In the genomic region with DNA sequence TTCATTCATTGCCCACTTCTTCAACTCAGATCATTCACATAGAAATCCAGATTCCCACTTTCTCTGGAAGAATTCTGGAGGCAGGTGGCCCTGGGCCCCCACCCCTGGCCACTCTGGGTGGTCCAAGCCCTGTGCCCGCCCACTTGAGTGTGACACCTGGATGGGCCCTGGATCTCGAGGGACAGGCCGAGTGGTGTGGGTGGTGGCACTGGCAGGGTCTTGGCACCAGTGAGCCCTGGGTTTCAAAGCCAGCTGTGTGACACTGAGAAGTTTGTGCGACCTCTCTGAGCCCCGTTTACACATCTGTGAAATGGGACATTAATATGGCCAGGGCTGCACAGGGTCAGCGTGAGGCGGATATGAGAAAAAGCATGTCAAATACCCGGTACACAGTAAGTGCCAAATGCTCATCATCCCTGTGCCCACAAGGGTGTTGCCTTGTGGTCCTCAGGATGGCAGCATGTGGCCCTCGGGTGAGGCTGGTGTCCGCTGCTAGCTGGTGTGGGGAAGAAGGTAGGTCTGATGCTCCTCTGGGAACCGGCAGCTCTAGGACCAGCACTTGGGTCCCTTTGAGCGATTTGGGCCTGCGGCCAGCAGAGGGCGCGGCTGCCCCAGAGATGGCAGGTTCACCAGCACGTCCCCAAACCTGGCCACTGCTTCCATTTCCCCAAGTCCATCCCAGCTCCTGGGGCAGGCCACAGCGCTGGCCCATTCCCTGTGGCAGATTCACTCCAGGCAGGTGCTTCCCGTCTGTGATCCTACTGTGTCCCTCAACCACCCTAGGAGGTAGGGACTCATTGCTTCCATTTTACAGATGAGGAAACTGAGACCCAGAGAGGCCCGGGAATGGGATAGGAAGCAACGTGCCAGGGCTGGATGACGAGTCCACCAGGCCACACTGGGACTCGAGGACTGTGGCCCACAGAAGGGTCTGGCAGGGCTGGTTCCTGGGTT, we compare ENCODE assay signal across 8 cellular contexts. TPM values are rescaled to one million over a fixed set of nuclear protein-coding genes. Genes with fewer than 3 reads are reported as not detected.
A peak's percentile ranks its signal among the peaks of the same experiment; 100 is the strongest.
DNase-seq lines count a peak whose midpoint lies in the region; ATAC-seq and TF ChIP-seq lines count a peak whose summit lies in the region.

No MANE protein-coding gene starts in this region.

- intact Hi-C loops in PC-3 (cut with micrococcal nuclease) = loop anchor here (5.0 kb wide), 2 partner anchors 106 to 221 kb away; no protein-coding TSS in a partner anchor

- CTCF ChIA-PET in PC-3 (lab: Charles Lee) = interaction anchor here (0.5 to 0.6 kb wide), 2 partner anchors 8 to 232 kb away, joined by 3 to 4 read pairs; no protein-coding TSS in a partner anchor

- no peak overlapping the region for H3K4me2 ChIP-seq in PC-3 (ENCODE audit: low read length)

- no peaks in the 10 kb centered on the region for H3K27me3 ChIP-seq in PC-3 (ENCODE audit: low read length)

- no peak overlapping the region for H2AFZ ChIP-seq in PC-3 (ENCODE audit: low read length)

- POLR2A ChIA-PET in PC-3 (lab: Charles Lee; ENCODE audit: unreplicated experiment) = no interaction called here

- no peaks in the 10 kb centered on the region for H3K9me2 ChIP-seq in PC-3 (replicated peaks; ENCODE audit: low read length)

- 0 out of 2 replicates have a peak, but pooled peaks have one; percentile 9 for ATAC-seq in PC-3
- ATAC-seq in activated T-cell treated with anti-CD3 and anti-CD28 coated beads, Interleukin-2, amount 50 U/mL, for 4 hours = peak; percentile 49 to 61
- ATAC-seq in GM19463 (IDR thresholded peaks at IDR 0.05; ENCODE audit: unreplicated experiment) = no peak

- H3F3A ChIP-seq in PC-3 (ENCODE audit: low read length, unreplicated experiment) = no peaks in the 10 kb centered on the region

- H4K20me1 ChIP-seq in PC-3 (ENCODE audit: low read length) = no peaks in the 10 kb centered on the region

- H3K9me3 Mint-ChIP-seq in activated T-cell treated with anti-CD3 and anti-CD28 coated beads, Interleukin-2, amount 50 U/mL, for 4 hours = no peaks in the 10 kb centered on the region
- H3K9me3 Mint-ChIP-seq in nephron progenitor cell = no peaks in the 10 kb centered on the region

- H3K4me3 ChIP-seq in PC-3 (ENCODE audit: low read length) = no peak overlapping the region
- no peak overlapping the region for H3K4me3 ChIP-seq in fibroblast of mammary gland (ENCODE audit: control insufficient read depth, low read depth, low read length)

- H3K9me3 ChIP-seq in PC-3 (ENCODE audit: low read length) = no peaks in the 10 kb centered on the region

- peaks cover 15% of the 10 kb centered on the region for H3K4me1 ChIP-seq in PC-3 (ENCODE audit: insufficient read depth, low read length)

- DNase-seq in ELF-1 (ENCODE audit: low read depth, low spot score) = peak; percentile 94
- DNase-seq in HS-27A (ENCODE audit: low read depth) = peak; percentile 36
- DNase-seq in PC-3 = peak; percentile 74
- peak; percentile 57 for DNase-seq in activated T-cell treated with anti-CD3 and anti-CD28 coated beads, Interleukin-2, amount 50 U/mL, for 4 hours
- peak; percentile 76 for DNase-seq in fibroblast of mammary gland (ENCODE audit: low read depth)
- DNase-seq in nephron progenitor cell = peak; percentile 89
- DNase-seq in stimulated activated naive CD4-positive, alpha-beta T cell (lab: John Stamatoyannopoulos, UW) = peak; percentile 11 to 55 (median 42)

- no peak overlapping the region for H3K27ac ChIP-seq in PC-3 (ENCODE audit: low read length)

- H3K36me3 Mint-ChIP-seq in activated T-cell treated with anti-CD3 and anti-CD28 coated beads, Interleukin-2, amount 50 U/mL, for 4 hours (ENCODE audit: insufficient read depth) = no peaks in the 10 kb centered on the region
- H3K36me3 Mint-ChIP-seq in nephron progenitor cell (ENCODE audit: low read depth) = no peaks in the 10 kb centered on the region

- BruUV-seq in PC-3 (replicated peaks; lab: Mats Ljungman, UMichigan) = no TSS peak

- no peak overlapping the region for H3K27ac Mint-ChIP-seq in nephron progenitor cell

- no peak overlapping the region for H3K9ac ChIP-seq in PC-3 (ENCODE audit: low read length)

- peaks cover 2% of the 10 kb centered on the region for H3K4me1 Mint-ChIP-seq in activated T-cell treated with anti-CD3 and anti-CD28 coated beads, Interleukin-2, amount 50 U/mL, for 4 hours (ENCODE audit: low read depth)
- peaks cover 17% of the 10 kb centered on the region for H3K4me1 Mint-ChIP-seq in nephron progenitor cell

- no peak overlapping the region for H3K4me3 Mint-ChIP-seq in activated T-cell treated with anti-CD3 and anti-CD28 coated beads, Interleukin-2, amount 50 U/mL, for 4 hours
- H3K4me3 Mint-ChIP-seq in nephron progenitor cell = no peak overlapping the region

- peaks cover 29% of the 10 kb centered on the region for H3K27me3 Mint-ChIP-seq in activated T-cell treated with anti-CD3 and anti-CD28 coated beads, Interleukin-2, amount 50 U/mL, for 4 hours (ENCODE audit: low read depth)
- peaks cover 17% of the 10 kb centered on the region for H3K27me3 Mint-ChIP-seq in nephron progenitor cell (ENCODE audit: low read depth, poor library complexity)

- TF ChIP-seq CTCF in PC-3 (conservative IDR thresholded peaks at IDR 0.05; ENCODE audit: low read depth, low read length) (peak; percentile 78), fibroblast of mammary gland (conservative IDR thresholded peaks at IDR 0.05; ENCODE audit: control insufficient read depth, insufficient read depth, low read depth, low read length) (peak; percentile 78), nephron progenitor cell (IDR thresholded peaks at IDR 0.05) (peak; percentile 93)

- no peaks in the 10 kb centered on the region; the same call in 1 of the 2 replicates for H3K36me3 ChIP-seq in PC-3 (ENCODE audit: low read depth, low read length)

- peaks cover 18% of the 10 kb centered on the region for H3K79me2 ChIP-seq in PC-3 (ENCODE audit: low read length)

RNA-seq across cellular contexts. Expression of gene OSGIN1, which starts 3.6 kb away (rescaled TPM):
- 6.6 and 9.8 TPM in 2 replicates for total RNA-seq in PC-3 (2014; rRNA removed)
- 1 to 10 TPM in 1 of 3 donors, under 1 TPM in 2; 0.63 to 1.9 (median 0.92) TPM for total RNA-seq in activated T-cell treated with anti-CD3 and anti-CD28 coated beads, Interleukin-2, amount 50 U/mL, for 4 hours

RNA-seq across cellular contexts. Expression of gene NECAB2, which starts 11.4 kb away (rescaled TPM):
- total RNA-seq in PC-3 (2014; rRNA removed) = 0.22 and 2.0 TPM in 2 replicates
- not detected for total RNA-seq in activated T-cell treated with anti-CD3 and anti-CD28 coated beads, Interleukin-2, amount 50 U/mL, for 4 hours

RNA-seq across cellular contexts. Expression of gene MLYCD, which starts 57.7 kb away (rescaled TPM):
- total RNA-seq in PC-3 (2014; rRNA removed) = 0.95 and 1.2 TPM in 2 replicates
- 1 to 10 TPM; 1.8 to 2.1 (median 1.9) TPM for total RNA-seq in activated T-cell treated with anti-CD3 and anti-CD28 coated beads, Interleukin-2, amount 50 U/mL, for 4 hours

Comparison
In these comparisons a context has a peak if more than half of its experiments do, and no peak if none do; other contexts are left out.
1. DNase-seq: peak in every context shown above with its lines; median percentile 94 in ELF-1; 89 in nephron progenitor cell; 76 in fibroblast of mammary gland; 74 in PC-3; 57 in activated T-cell treated with anti-CD3 and anti-CD28 coated beads, Interleukin-2, amount 50 U/mL, for 4 hours; 42 in stimulated activated naive CD4-positive, alpha-beta T cell; 36 in HS-27A.